In the genomic region with DNA sequence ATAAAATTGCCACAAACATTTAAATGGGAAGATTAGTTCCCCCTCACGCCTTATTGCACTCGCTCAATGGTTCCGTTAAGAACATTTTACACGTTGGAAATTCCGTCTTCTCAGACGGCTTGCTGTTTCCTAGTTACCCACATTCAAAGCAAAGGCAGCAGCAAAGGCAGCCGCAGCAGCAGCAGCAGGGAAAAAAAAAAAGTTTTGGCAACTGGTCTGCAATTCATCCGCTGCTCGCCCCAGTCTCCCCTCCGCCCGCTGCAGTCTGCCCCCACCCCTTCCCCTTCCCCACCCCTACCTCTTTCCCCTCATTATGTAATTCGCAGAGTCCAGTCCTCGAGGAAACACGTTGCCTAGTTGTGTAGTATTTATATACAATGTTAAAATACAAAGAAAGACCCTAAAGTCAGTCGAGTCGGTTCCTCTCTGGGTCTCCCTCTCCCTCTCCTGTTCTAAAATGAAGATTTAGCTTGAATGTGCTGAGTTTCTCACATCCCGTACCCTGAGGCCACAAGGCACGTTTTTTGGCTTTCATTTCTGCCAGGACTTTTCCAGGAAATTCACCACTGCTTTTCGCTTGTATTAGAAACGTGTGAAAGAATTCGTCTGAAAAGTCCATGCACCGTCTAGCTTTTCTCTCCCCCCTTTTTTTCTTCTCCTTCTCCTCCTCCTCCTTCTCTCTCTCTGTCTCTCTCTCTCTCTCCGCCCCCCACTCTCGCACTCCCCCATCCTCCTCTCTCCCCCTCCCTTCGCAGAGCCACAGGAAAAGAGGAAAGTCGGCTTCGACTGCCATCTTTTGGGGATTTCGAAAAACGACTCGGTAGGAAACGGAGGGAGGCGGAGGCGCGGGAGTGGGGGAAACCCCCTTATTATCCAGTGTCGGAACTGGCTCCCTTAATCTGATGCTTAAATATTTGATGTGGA, we compare ENCODE assay signal across 1 cellular context.
A peak's percentile ranks its signal among the peaks of the same experiment; 100 is the strongest.
TF ChIP-seq lines count a peak whose summit lies in the region.

No MANE protein-coding gene starts in this region.

TF ChIP-seq in SK-N-SH, 30 proteins besides CTCF, POLR2A, EP300 and RAD21 (continued from another document):
- TF ChIP-seq, protein P1, sequence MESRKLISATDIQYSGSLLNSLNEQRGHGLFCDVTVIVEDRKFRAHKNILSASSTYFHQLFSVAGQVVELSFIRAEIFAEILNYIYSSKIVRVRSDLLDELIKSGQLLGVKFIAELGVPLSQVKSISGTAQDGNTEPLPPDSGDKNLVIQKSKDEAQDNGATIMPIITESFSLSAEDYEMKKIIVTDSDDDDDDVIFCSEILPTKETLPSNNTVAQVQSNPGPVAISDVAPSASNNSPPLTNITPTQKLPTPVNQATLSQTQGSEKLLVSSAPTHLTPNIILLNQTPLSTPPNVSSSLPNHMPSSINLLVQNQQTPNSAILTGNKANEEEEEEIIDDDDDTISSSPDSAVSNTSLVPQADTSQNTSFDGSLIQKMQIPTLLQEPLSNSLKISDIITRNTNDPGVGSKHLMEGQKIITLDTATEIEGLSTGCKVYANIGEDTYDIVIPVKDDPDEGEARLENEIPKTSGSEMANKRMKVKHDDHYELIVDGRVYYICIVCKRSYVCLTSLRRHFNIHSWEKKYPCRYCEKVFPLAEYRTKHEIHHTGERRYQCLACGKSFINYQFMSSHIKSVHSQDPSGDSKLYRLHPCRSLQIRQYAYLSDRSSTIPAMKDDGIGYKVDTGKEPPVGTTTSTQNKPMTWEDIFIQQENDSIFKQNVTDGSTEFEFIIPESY (IDR thresholded peaks at IDR 0.05; ENCODE audit: borderline replicate concordance, low read depth), result no peak
- TF ChIP-seq, protein P2, sequence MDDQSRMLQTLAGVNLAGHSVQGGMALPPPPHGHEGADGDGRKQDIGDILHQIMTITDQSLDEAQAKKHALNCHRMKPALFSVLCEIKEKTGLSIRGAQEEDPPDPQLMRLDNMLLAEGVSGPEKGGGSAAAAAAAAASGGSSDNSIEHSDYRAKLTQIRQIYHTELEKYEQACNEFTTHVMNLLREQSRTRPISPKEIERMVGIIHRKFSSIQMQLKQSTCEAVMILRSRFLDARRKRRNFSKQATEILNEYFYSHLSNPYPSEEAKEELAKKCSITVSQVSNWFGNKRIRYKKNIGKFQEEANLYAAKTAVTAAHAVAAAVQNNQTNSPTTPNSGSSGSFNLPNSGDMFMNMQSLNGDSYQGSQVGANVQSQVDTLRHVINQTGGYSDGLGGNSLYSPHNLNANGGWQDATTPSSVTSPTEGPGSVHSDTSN (IDR thresholded peaks at IDR 0.05), result no peak
- TF ChIP-seq, protein P3, sequence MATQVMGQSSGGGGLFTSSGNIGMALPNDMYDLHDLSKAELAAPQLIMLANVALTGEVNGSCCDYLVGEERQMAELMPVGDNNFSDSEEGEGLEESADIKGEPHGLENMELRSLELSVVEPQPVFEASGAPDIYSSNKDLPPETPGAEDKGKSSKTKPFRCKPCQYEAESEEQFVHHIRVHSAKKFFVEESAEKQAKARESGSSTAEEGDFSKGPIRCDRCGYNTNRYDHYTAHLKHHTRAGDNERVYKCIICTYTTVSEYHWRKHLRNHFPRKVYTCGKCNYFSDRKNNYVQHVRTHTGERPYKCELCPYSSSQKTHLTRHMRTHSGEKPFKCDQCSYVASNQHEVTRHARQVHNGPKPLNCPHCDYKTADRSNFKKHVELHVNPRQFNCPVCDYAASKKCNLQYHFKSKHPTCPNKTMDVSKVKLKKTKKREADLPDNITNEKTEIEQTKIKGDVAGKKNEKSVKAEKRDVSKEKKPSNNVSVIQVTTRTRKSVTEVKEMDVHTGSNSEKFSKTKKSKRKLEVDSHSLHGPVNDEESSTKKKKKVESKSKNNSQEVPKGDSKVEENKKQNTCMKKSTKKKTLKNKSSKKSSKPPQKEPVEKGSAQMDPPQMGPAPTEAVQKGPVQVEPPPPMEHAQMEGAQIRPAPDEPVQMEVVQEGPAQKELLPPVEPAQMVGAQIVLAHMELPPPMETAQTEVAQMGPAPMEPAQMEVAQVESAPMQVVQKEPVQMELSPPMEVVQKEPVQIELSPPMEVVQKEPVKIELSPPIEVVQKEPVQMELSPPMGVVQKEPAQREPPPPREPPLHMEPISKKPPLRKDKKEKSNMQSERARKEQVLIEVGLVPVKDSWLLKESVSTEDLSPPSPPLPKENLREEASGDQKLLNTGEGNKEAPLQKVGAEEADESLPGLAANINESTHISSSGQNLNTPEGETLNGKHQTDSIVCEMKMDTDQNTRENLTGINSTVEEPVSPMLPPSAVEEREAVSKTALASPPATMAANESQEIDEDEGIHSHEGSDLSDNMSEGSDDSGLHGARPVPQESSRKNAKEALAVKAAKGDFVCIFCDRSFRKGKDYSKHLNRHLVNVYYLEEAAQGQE (IDR thresholded peaks at IDR 0.05; ENCODE audit: low read depth, low read length), result no peak
- TF ChIP-seq TEAD4 (IDR thresholded peaks at IDR 0.05; ENCODE audit: borderline replicate concordance, insufficient read depth) (no peak), RFX5 (IDR thresholded peaks at IDR 0.05; ENCODE audit: low read length) (peak; percentile 41; the same call in 1 of the 2 replicates), EZH2phosphoT487 (IDR thresholded peaks at IDR 0.05; ENCODE audit: borderline replicate concordance, low read depth) (no peak)
- TF ChIP-seq, protein P4, sequence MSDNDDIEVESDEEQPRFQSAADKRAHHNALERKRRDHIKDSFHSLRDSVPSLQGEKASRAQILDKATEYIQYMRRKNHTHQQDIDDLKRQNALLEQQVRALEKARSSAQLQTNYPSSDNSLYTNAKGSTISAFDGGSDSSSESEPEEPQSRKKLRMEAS (IDR thresholded peaks at IDR 0.05; ENCODE audit: low read depth), result no peak; the same call in 1 of the 2 replicates
